In genomic region chr1:40451238-40451585, GRCh38 we compare ENCODE assay signal across 9 cellular contexts. TPM values are rescaled to one million over a fixed set of nuclear protein-coding genes. Genes with fewer than 3 reads are reported as not detected.
DNase-seq lines count a peak whose midpoint lies in the region; ATAC-seq, FAIRE-seq and TF ChIP-seq lines count a peak whose summit lies in the region.
"Had no signal": no experiment of that assay in that cellular context is flagged by ENCODE, and none has a peak within 500 bp of the region (broad histone marks: within the 10 kb centered on the region; RNA-seq: fewer than 3 reads in every experiment).

No MANE protein-coding gene starts in this region.

- CTCF ChIA-PET in RWPE1 (lab: Yijun Ruan, JAX), result interaction anchor here (0.6 kb wide), 1 partner anchor 13 kb away, joined by 3 read pairs; no protein-coding TSS in a partner anchor
- CTCF ChIA-PET in endothelial cell of umbilical vein (lab: Charles Lee), result interaction anchor here (1.5 to 3.3 kb wide), 2 partner anchors 13 to 81 kb away, joined by 9 to 28 read pairs; partner anchors contain the start of gene ZNF684

- BruUV-seq in endothelial cell of umbilical vein (replicated peaks; lab: Mats Ljungman, UMichigan), result no TSS peak

- in situ Hi-C loops in HAP-1 (cut with MboI; ENCODE audit: low sequenced_read_pairs), result no loop called here

- TF ChIP-seq POLR2A in endothelial cell of umbilical vein (IDR thresholded peaks at IDR 0.05; ENCODE audit: low read depth, low read length) (no peak), suprapubic skin (IDR thresholded peaks at IDR 0.05) (no peak)

- H3K36me3 Mint-ChIP-seq in T-helper 2 cell treated with Interferon-gamma antibody and Interleukin-4, amounts not matched to agents 5 μg/mL and 100 μg/mL, for 36 hours (ENCODE audit: low read depth), result peaks cover 49% of the 10 kb centered on the region

- peaks cover 22% of the 10 kb centered on the region for H3K4me1 Mint-ChIP-seq in T-helper 2 cell treated with Interferon-gamma antibody and Interleukin-4, amounts not matched to agents 5 μg/mL and 100 μg/mL, for 36 hours (ENCODE audit: low read depth)

- H3K27me3 Mint-ChIP-seq in T-helper 2 cell treated with Interferon-gamma antibody and Interleukin-4, amounts not matched to agents 5 μg/mL and 100 μg/mL, for 36 hours (ENCODE audit: low read depth), result no peaks in the 10 kb centered on the region

- peak overlapping the region; percentile 88 for H2AFZ ChIP-seq in endothelial cell of umbilical vein (ENCODE audit: low read depth, low read length)

- no peak for TF ChIP-seq EP300 in suprapubic skin (IDR thresholded peaks at IDR 0.05)

- POLR2A ChIA-PET in RWPE1 (lab: Yijun Ruan, JAX; ENCODE audit: low non-redundant PET), result no interaction called here
- POLR2A ChIA-PET in endothelial cell of umbilical vein (lab: Charles Lee), result interaction anchor here (0.6 kb wide), 1 partner anchor 209 kb away, joined by 3 read pairs; no protein-coding TSS in a partner anchor

- no peak for TF ChIP-seq CTCF in RWPE1 (conservative IDR thresholded peaks at IDR 0.05; ENCODE audit: low read depth)
- TF ChIP-seq CTCF in endothelial cell of umbilical vein (IDR thresholded peaks at IDR 0.05; ENCODE audit: extremely low read depth in 1 of 2, insufficient read depth in 1 of 2, low read depth in 1 of 2, low read length in 2 of 2), result no peak
- no peak for TF ChIP-seq CTCF in suprapubic skin (IDR thresholded peaks at IDR 0.05)

- dilution Hi-C loops in endothelial cell of umbilical vein (cut with MboI; ENCODE audit: extremely low pct_ligation_motif_present, low sequenced_read_pairs), result no loop called here

- whole genome bisulfite sequencing in suprapubic skin, result 67% methylated on average over 1 of the region's 1 CpG

- intact Hi-C loops in endothelial cell of umbilical vein (cut with micrococcal nuclease), result loop anchor here (2.0 to 5.0 kb wide), 3 partner anchors 26 to 81 kb away; partner anchors contain the start of genes EXO5, ZFP69 and ZNF684

- peaks cover 10% of the 10 kb centered on the region for H3K4me1 ChIP-seq in endothelial cell of umbilical vein (ENCODE audit: control insufficient read depth, extremely low read depth, insufficient read depth, low read length)
- peaks cover 12% of the 10 kb centered on the region for H3K4me1 ChIP-seq in skeletal muscle satellite cell (ENCODE audit: control insufficient read depth, insufficient read depth, low read length)
- peaks cover 12% of the 10 kb centered on the region for H3K4me1 ChIP-seq in suprapubic skin
- peaks cover 8% of the 10 kb centered on the region; the same call in 1 of the 2 replicates for H3K4me1 ChIP-seq in HAP-1

- H3K27ac Mint-ChIP-seq in T-helper 2 cell treated with Interferon-gamma antibody and Interleukin-4, amounts not matched to agents 5 μg/mL and 100 μg/mL, for 36 hours, result peak overlapping the region; percentile 72

- no peak for ATAC-seq in GM21737 (IDR thresholded peaks at IDR 0.05; ENCODE audit: unreplicated experiment)

- H3K4me3 ChIP-seq in endothelial cell of umbilical vein (replicated peaks in 1 of 3; ENCODE audit: insufficient read depth in 1 of 3, low read depth in 1 of 3, low read length in 3 of 3) (peak overlapping the region in 2 of 3 experiments; percentile 54 to 84), skeletal muscle satellite cell (ENCODE audit: low read length) (peak overlapping the region; percentile 79), suprapubic skin (no peak overlapping the region), HAP-1 (no peak overlapping the region)

- peaks cover 49% of the 10 kb centered on the region for H3K9me3 Mint-ChIP-seq in T-helper 2 cell treated with Interferon-gamma antibody and Interleukin-4, amounts not matched to agents 5 μg/mL and 100 μg/mL, for 36 hours

- FAIRE-seq in endothelial cell of umbilical vein (lab: Jason Lieb, UNC), result no peak

- no peaks in the 10 kb centered on the region for H4K20me1 ChIP-seq in endothelial cell of umbilical vein (replicated peaks; ENCODE audit: control insufficient read depth, extremely low read depth, insufficient read depth, low read length)

- H3K4me2 ChIP-seq in endothelial cell of umbilical vein (ENCODE audit: insufficient read depth, low read length) (peak overlapping the region; percentile 95), skeletal muscle satellite cell (ENCODE audit: low read length) (peak overlapping the region; percentile 91)

- H3K9ac ChIP-seq in endothelial cell of umbilical vein (replicated peaks; ENCODE audit: extremely low read depth, insufficient read depth, low read length) (no peak overlapping the region), skeletal muscle satellite cell (ENCODE audit: low read depth, low read length) (no peak overlapping the region)

- H3K27ac ChIP-seq in RWPE1 (peak overlapping the region; percentile 89), endothelial cell of umbilical vein (ENCODE audit: insufficient read depth, low read depth, low read length) (peak overlapping the region; percentile 63), suprapubic skin (no peak overlapping the region)

- H3K9me3 ChIP-seq in endothelial cell of umbilical vein (replicated peaks; ENCODE audit: control insufficient read depth, insufficient read depth, low read length) (no peaks in the 10 kb centered on the region), skeletal muscle satellite cell (replicated peaks; ENCODE audit: low read length) (peaks cover 12% of the 10 kb centered on the region), suprapubic skin (no peaks in the 10 kb centered on the region), HAP-1 (peaks cover 15% of the 10 kb centered on the region; the same call in 1 of the 2 replicates)

- DNase-seq in T-helper 2 cell treated with Interferon-gamma antibody and Interleukin-4, amounts not matched to agents 5 μg/mL and 100 μg/mL, for 36 hours (ENCODE audit: low spot score), result no peak
- DNase-seq in T-helper 2 cell (no peak), RWPE1 (ENCODE audit: low spot score) (no peak), endothelial cell of umbilical vein (ENCODE audit: low read depth, low spot score) (no peak), suprapubic skin (ENCODE audit: low spot score in 2 of 2) (no peak), HAP-1 (ENCODE audit: low spot score in 2 of 2) (no peak)
- DNase-seq: AML-193 had no signal

- H3K9me1 ChIP-seq in endothelial cell of umbilical vein (replicated peaks; ENCODE audit: control insufficient read depth, extremely low read depth, insufficient read depth, low read length), result no peaks in the 10 kb centered on the region

- H3K27me3 ChIP-seq in endothelial cell of umbilical vein (ENCODE audit: control insufficient read depth in 2 of 2, insufficient read depth in 2 of 2, low read length in 2 of 2), result no peaks in the 10 kb centered on the region
- H3K27me3 ChIP-seq in skeletal muscle satellite cell (ENCODE audit: control insufficient read depth, insufficient read depth, low read length), result no peaks in the 10 kb centered on the region
- no peaks in the 10 kb centered on the region for H3K27me3 ChIP-seq in suprapubic skin
- no peaks in the 10 kb centered on the region for H3K27me3 ChIP-seq in HAP-1 (ENCODE audit: low read depth)

- H3K36me3 ChIP-seq in endothelial cell of umbilical vein (ENCODE audit: control insufficient read depth in 2 of 2, extremely low read depth in 1 of 2, insufficient read depth in 2 of 2, low read length in 2 of 2) (no peaks in the 10 kb centered on the region), skeletal muscle satellite cell (ENCODE audit: insufficient read depth, low read length) (peaks cover 16% of the 10 kb centered on the region), suprapubic skin (no peaks in the 10 kb centered on the region), HAP-1 (replicated peaks) (no peaks in the 10 kb centered on the region)

- peak overlapping the region; percentile 78 for H3K4me3 Mint-ChIP-seq in T-helper 2 cell treated with Interferon-gamma antibody and Interleukin-4, amounts not matched to agents 5 μg/mL and 100 μg/mL, for 36 hours

- no peaks in the 10 kb centered on the region for H3K79me2 ChIP-seq in endothelial cell of umbilical vein (ENCODE audit: control insufficient read depth, insufficient read depth, low read length)

TF ChIP-seq in endothelial cell of umbilical vein, 7 proteins besides CTCF, POLR2A, EP300 and RAD21 (continues in another document):
- TF ChIP-seq MYC (IDR thresholded peaks at IDR 0.05; ENCODE audit: low read depth, low read length) (no peak), POLR2AphosphoS5 (IDR thresholded peaks at IDR 0.05; ENCODE audit: insufficient read depth, low read depth, low read length) (no peak)

RNA-seq across cellular contexts. Expression of gene ZFP69B, which starts 0.9 kb away (rescaled TPM):
- total RNA-seq in endothelial cell of umbilical vein (2.7 and 3.4 TPM in 2 replicates), suprapubic skin (1 to 10 TPM in 1 of 4 donors, under 1 TPM in 3; 0.55 to 1.1 (median 0.74) TPM)
- 0.56 and 0.81 TPM in 2 replicates for polyA plus RNA-seq in endothelial cell of umbilical vein
- polyA plus RNA-seq in endothelial cell of umbilical vein (2011; cell fraction: cytosol; rRNA removed), result 1.2 TPM in 2 replicates
- 1.7 and 2.0 TPM in 2 replicates for polyA plus RNA-seq in endothelial cell of umbilical vein (2011; cell fraction: nucleus; rRNA removed)
- polyA plus RNA-seq in endothelial cell of umbilical vein (2012), result 2.6 and 3.7 TPM in 2 replicates
- polyA minus RNA-seq in endothelial cell of umbilical vein, result 1.1 and 2.1 TPM in 2 replicates
- polyA minus RNA-seq in endothelial cell of umbilical vein (2011; cell fraction: cytosol; rRNA and poly(A)+ RNA removed), result not detected
- 1.5 and 1.6 TPM in 2 replicates for polyA minus RNA-seq in endothelial cell of umbilical vein (2011; cell fraction: nucleus; rRNA and poly(A)+ RNA removed)
- 3.7 and 6.6 TPM in 2 replicates for total RNA-seq in skeletal muscle satellite cell (2012; rRNA removed)

RNA-seq across cellular contexts. Expression of gene ZFP69, which starts 25.9 kb away (rescaled TPM):
- total RNA-seq in endothelial cell of umbilical vein (2.4 and 3.2 TPM in 2 replicates), suprapubic skin (1 to 10 TPM; 1.4 to 2.7 (median 1.7) TPM)
- 0.78 and 0.98 TPM in 2 replicates for polyA plus RNA-seq in endothelial cell of umbilical vein
- polyA plus RNA-seq in endothelial cell of umbilical vein (2011; cell fraction: cytosol; rRNA removed), result 1.4 and 1.7 TPM in 2 replicates
- polyA plus RNA-seq in endothelial cell of umbilical vein (2011; cell fraction: nucleus; rRNA removed), result 1.8 and 2.0 TPM in 2 replicates
- 1.4 and 1.8 TPM in 2 replicates for polyA plus RNA-seq in endothelial cell of umbilical vein (2012)
- 0.98 and 1.8 TPM in 2 replicates for polyA minus RNA-seq in endothelial cell of umbilical vein
- polyA minus RNA-seq in endothelial cell of umbilical vein (2011; cell fraction: cytosol; rRNA and poly(A)+ RNA removed), result not detected
- 0.67 and 0.96 TPM in 2 replicates for polyA minus RNA-seq in endothelial cell of umbilical vein (2011; cell fraction: nucleus; rRNA and poly(A)+ RNA removed)
- total RNA-seq in skeletal muscle satellite cell (2012; rRNA removed), result 2.8 and 3.5 TPM in 2 replicates

RNA-seq across cellular contexts. Expression of gene EXO5, which starts 57.4 kb away (rescaled TPM):
- total RNA-seq in endothelial cell of umbilical vein (9.2 and 13.0 TPM in 2 replicates), suprapubic skin (1 to 10 TPM; 2.2 to 6.3 (median 6.0) TPM)
- polyA plus RNA-seq in endothelial cell of umbilical vein, result 5.9 and 7.0 TPM in 2 replicates
- polyA plus RNA-seq in endothelial cell of umbilical vein (2011; cell fraction: cytosol; rRNA removed), result 8.5 and 8.8 TPM in 2 replicates
- polyA plus RNA-seq in endothelial cell of umbilical vein (2011; cell fraction: nucleus; rRNA removed), result 11.5 and 17.0 TPM in 2 replicates
- polyA plus RNA-seq in endothelial cell of umbilical vein (2012), result 5.9 and 9.0 TPM in 2 replicates
- polyA minus RNA-seq in endothelial cell of umbilical vein, result 7.9 and 8.0 TPM in 2 replicates
- 5.2 TPM for polyA minus RNA-seq in endothelial cell of umbilical vein (2011; cell fraction: cytosol; rRNA and poly(A)+ RNA removed)
- polyA minus RNA-seq in endothelial cell of umbilical vein (2011; cell fraction: nucleus; rRNA and poly(A)+ RNA removed), result 4.0 and 6.3 TPM in 2 replicates
- total RNA-seq in skeletal muscle satellite cell (2012; rRNA removed), result 7.1 and 12.9 TPM in 2 replicates

Comparison
In these comparisons a context has a peak if more than half of its experiments do, and no peak if none do; other contexts are left out.
1. H3K4me3 ChIP-seq: peak in endothelial cell of umbilical vein (2 of 3) and skeletal muscle satellite cell (single experiment); none in suprapubic skin (single experiment) and HAP-1 (single experiment).